ENCODE assay signal across 1 cellular context in the genomic region with DNA sequence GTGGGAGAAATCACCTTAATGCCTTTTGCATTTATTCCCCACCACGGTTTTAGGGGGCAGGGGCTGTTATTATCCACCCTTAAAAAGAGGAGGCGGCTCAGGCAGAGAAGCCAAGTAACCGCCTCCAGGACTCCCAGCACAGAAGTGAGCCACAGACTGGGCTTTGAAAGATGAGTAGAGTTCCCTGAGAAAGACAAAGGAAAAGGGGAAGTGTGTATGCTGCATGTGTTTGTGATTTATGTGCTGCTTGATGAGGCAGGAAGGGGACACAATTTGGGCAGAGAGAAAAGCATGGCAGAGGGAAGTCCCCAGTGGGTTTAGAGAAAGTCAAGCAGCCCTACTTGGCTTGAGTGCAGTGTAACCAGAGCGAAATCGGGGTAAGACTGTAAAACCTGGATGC.
TF ChIP-seq lines count a peak whose summit lies in the region.

No MANE protein-coding gene starts in this region.

TF ChIP-seq in WTC11, 78 proteins besides CTCF, POLR2A, EP300 and RAD21 (continued from another document):
- TF ChIP-seq, protein P1, sequence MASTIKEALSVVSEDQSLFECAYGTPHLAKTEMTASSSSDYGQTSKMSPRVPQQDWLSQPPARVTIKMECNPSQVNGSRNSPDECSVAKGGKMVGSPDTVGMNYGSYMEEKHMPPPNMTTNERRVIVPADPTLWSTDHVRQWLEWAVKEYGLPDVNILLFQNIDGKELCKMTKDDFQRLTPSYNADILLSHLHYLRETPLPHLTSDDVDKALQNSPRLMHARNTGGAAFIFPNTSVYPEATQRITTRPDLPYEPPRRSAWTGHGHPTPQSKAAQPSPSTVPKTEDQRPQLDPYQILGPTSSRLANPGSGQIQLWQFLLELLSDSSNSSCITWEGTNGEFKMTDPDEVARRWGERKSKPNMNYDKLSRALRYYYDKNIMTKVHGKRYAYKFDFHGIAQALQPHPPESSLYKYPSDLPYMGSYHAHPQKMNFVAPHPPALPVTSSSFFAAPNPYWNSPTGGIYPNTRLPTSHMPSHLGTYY (CRISPR knock-in tag; IDR thresholded peaks at IDR 0.05) = no peak
- TF ChIP-seq, protein P2, sequence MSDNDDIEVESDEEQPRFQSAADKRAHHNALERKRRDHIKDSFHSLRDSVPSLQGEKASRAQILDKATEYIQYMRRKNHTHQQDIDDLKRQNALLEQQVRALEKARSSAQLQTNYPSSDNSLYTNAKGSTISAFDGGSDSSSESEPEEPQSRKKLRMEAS (CRISPR knock-in tag; IDR thresholded peaks at IDR 0.05) = no peak
- no peak for TF ChIP-seq CREB1 (CRISPR knock-in tag; IDR thresholded peaks at IDR 0.05)
- TF ChIP-seq, protein P3, sequence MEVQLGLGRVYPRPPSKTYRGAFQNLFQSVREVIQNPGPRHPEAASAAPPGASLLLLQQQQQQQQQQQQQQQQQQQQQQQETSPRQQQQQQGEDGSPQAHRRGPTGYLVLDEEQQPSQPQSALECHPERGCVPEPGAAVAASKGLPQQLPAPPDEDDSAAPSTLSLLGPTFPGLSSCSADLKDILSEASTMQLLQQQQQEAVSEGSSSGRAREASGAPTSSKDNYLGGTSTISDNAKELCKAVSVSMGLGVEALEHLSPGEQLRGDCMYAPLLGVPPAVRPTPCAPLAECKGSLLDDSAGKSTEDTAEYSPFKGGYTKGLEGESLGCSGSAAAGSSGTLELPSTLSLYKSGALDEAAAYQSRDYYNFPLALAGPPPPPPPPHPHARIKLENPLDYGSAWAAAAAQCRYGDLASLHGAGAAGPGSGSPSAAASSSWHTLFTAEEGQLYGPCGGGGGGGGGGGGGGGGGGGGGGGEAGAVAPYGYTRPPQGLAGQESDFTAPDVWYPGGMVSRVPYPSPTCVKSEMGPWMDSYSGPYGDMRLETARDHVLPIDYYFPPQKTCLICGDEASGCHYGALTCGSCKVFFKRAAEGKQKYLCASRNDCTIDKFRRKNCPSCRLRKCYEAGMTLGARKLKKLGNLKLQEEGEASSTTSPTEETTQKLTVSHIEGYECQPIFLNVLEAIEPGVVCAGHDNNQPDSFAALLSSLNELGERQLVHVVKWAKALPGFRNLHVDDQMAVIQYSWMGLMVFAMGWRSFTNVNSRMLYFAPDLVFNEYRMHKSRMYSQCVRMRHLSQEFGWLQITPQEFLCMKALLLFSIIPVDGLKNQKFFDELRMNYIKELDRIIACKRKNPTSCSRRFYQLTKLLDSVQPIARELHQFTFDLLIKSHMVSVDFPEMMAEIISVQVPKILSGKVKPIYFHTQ (CRISPR knock-in tag; IDR thresholded peaks at IDR 0.05) = no peak
- TF ChIP-seq RORB (CRISPR knock-in tag; IDR thresholded peaks at IDR 0.05) = no peak
- TF ChIP-seq ZBTB21 (CRISPR knock-in tag; IDR thresholded peaks at IDR 0.05; ENCODE audit: borderline replicate concordance) = no peak
- TF ChIP-seq, protein P4, sequence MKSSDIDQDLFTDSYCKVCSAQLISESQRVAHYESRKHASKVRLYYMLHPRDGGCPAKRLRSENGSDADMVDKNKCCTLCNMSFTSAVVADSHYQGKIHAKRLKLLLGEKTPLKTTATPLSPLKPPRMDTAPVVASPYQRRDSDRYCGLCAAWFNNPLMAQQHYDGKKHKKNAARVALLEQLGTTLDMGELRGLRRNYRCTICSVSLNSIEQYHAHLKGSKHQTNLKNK (CRISPR knock-in tag; IDR thresholded peaks at IDR 0.05) = no peak
